ENCODE assay signal across 12 cellular contexts in genomic region chr16:56936491-56936890, GRCh38. TPM values are rescaled to one million over a fixed set of nuclear protein-coding genes. Genes with fewer than 3 reads are reported as not detected.
DNase-seq lines count a peak whose midpoint lies in the region; ATAC-seq and TF ChIP-seq lines count a peak whose summit lies in the region.
"Had no signal": no experiment of that assay in that cellular context is flagged by ENCODE, and none has a peak within 500 bp of the region (broad histone marks: within the 10 kb centered on the region; RNA-seq: fewer than 3 reads in every experiment).

No MANE protein-coding gene starts in this region.

- H3K27ac Mint-ChIP-seq in activated B cell treated with CpG ODN at 0.5 μM for 24 hours, result peak overlapping the region; percentile 35

- H4K20me1 ChIP-seq in BLaER1 treated with 17β-estradiol and CSF1 and Interleukin-3, amounts not matched to agents 10 nM and 100 nM, result peaks cover 82 to 95% (median 91%) of the 10 kb centered on the region in 11 experiments

- intact Hi-C loops in activated B cell treated with CpG ODN at 0.5 μM for 24 hours (cut with micrococcal nuclease) (loop anchor here (10.0 kb wide), 2 partner anchors 302 to 512 kb away; partner anchors contain the start of genes AMFR, MT1A and MT1M), lower lobe of right lung (cut with DNase I) (no loop called here)

- no peaks in the 10 kb centered on the region for H3K9me3 Mint-ChIP-seq in activated B cell treated with CpG ODN at 0.5 μM for 24 hours

- peaks cover 75 to 87% (median 84%) of the 10 kb centered on the region in 11 experiments for H3K36me3 ChIP-seq in BLaER1 treated with 17β-estradiol and CSF1 and Interleukin-3, amounts not matched to agents 10 nM and 100 nM
- peaks cover 26% of the 10 kb centered on the region for H3K36me3 ChIP-seq in GM06990 (ENCODE audit: control insufficient read depth, insufficient read depth, low read length)
- peaks cover 80% of the 10 kb centered on the region for H3K36me3 ChIP-seq in lower lobe of right lung

- H3K4me1 ChIP-seq in BLaER1 treated with 17β-estradiol and CSF1 and Interleukin-3, amounts not matched to agents 10 nM and 100 nM, result peaks cover 44 to 84% (median 78%) of the 10 kb centered on the region in 10 experiments
- peaks cover 74% of the 10 kb centered on the region for H3K4me1 ChIP-seq in lower lobe of right lung
- H3K4me1 ChIP-seq in foreskin keratinocyte, result peaks cover 12% of the 10 kb centered on the region

- ATAC-seq in activated B cell treated with CpG ODN at 0.5 μM for 24 hours (ENCODE audit: low read depth) (no peak), lower lobe of right lung (no peak), foreskin keratinocyte (no peak), GM19351 (IDR thresholded peaks at IDR 0.05; ENCODE audit: unreplicated experiment) (no peak)

- H3K4me3 Mint-ChIP-seq in activated B cell treated with CpG ODN at 0.5 μM for 24 hours, result peak overlapping the region; percentile 97

- H3K27ac ChIP-seq in BLaER1 treated with 17β-estradiol and CSF1 and Interleukin-3, amounts not matched to agents 10 nM and 100 nM, result peak overlapping the region in 2 of 11 experiments; percentile 19 to 34; a peak in 2 of 22 replicates
- H3K27ac ChIP-seq in lower lobe of right lung (no peak overlapping the region), foreskin keratinocyte (no peak overlapping the region)
- H3K27ac ChIP-seq: parathyroid adenoma had no signal

- peak overlapping the region in 4 of 11 experiments; percentile 21 to 97 (median 69); a peak in 5 of 22 replicates for H3K9ac ChIP-seq in BLaER1 treated with 17β-estradiol and CSF1 and Interleukin-3, amounts not matched to agents 10 nM and 100 nM
- H3K9ac ChIP-seq: parathyroid adenoma had no signal

- POLR2A ChIA-PET in activated B cell treated with CpG ODN at 0.5 μM for 24 hours (lab: Charles Lee), result interaction anchor here (0.6 to 22.7 kb wide), 9 partner anchors 8 to 71 kb away, joined by 3 to 795 read pairs (median 5); partner anchors contain the start of genes NLRC5 and SLC12A3

- H3K4me1 Mint-ChIP-seq in activated B cell treated with CpG ODN at 0.5 μM for 24 hours, result peaks cover 67% of the 10 kb centered on the region

- no peaks in the 10 kb centered on the region for H3K27me3 ChIP-seq in BLaER1 treated with 17β-estradiol and CSF1 and Interleukin-3, amounts not matched to agents 10 nM and 100 nM
- H3K27me3 ChIP-seq in GM06990 (replicated peaks; ENCODE audit: control insufficient read depth, insufficient read depth, low read length), result no peaks in the 10 kb centered on the region
- H3K27me3 ChIP-seq in lower lobe of right lung (ENCODE audit: low read depth), result no peaks in the 10 kb centered on the region
- no peaks in the 10 kb centered on the region for H3K27me3 ChIP-seq in foreskin keratinocyte

- CTCF ChIA-PET in activated B cell treated with CpG ODN at 0.5 μM for 24 hours (lab: Charles Lee), result interaction anchor here (1.2 to 10.8 kb wide), 3 partner anchors 14 to 69 kb away, joined by 3 to 57 read pairs (median 3); no protein-coding TSS in a partner anchor

- DNase-seq in GM06990 (ENCODE audit: extremely low read depth, insufficient read length) (no peak), activated B cell treated with CpG ODN at 0.5 μM for 24 hours (no peak), lower lobe of right lung (no peak), HuH-7.5 (ENCODE audit: low spot score) (no peak), foreskin keratinocyte (no peak), glomerular visceral epithelial cell (ENCODE audit: extremely low spot score) (no peak)
- DNase-seq: activated CD4-positive, CD25-positive, alpha-beta regulatory T cell; EL had no signal

- H3K27me3 Mint-ChIP-seq in activated B cell treated with CpG ODN at 0.5 μM for 24 hours, result no peaks in the 10 kb centered on the region

- H3K9me3 ChIP-seq in BLaER1 treated with 17β-estradiol and CSF1 and Interleukin-3, amounts not matched to agents 10 nM and 100 nM (replicated peaks in 1 of 11), result no peaks in the 10 kb centered on the region
- H3K9me3 ChIP-seq in lower lobe of right lung, result no peaks in the 10 kb centered on the region

- peak overlapping the region; percentile 36 to 99 (median 95); a peak in 18 of 22 replicates for H3K4me2 ChIP-seq in BLaER1 treated with 17β-estradiol and CSF1 and Interleukin-3, amounts not matched to agents 10 nM and 100 nM

- peaks cover 90% of the 10 kb centered on the region for H3K36me3 Mint-ChIP-seq in activated B cell treated with CpG ODN at 0.5 μM for 24 hours (ENCODE audit: low read depth)

- H3K4me3 ChIP-seq in BLaER1 treated with 17β-estradiol and CSF1 and Interleukin-3, amounts not matched to agents 10 nM and 100 nM, result peak overlapping the region in 4 of 10 experiments; percentile 6 to 32 (median 17); a peak in 2 of 20 replicates
- H3K4me3 ChIP-seq in GM06990 (replicated peaks; ENCODE audit: low read depth, low read length) (peak overlapping the region; percentile 34; the same call in 1 of the 2 replicates), lower lobe of right lung (peak overlapping the region; percentile 99)

- TF ChIP-seq CTCF in GM06990 (IDR thresholded peaks at IDR 0.05; ENCODE audit: insufficient read depth, low read length, poor library complexity, severe bottlenecking) (no peak), activated B cell treated with CpG ODN at 0.5 μM for 24 hours (IDR thresholded peaks at IDR 0.05) (no peak), lower lobe of right lung (IDR thresholded peaks at IDR 0.05) (no peak), foreskin keratinocyte (conservative IDR thresholded peaks at IDR 0.05) (no peak)

RNA-seq across cellular contexts. Expression of gene HERPUD1, which starts 4.5 kb away (rescaled TPM):
- total RNA-seq in activated B cell treated with CpG ODN at 0.5 μM for 24 hours, result 766 and 820 TPM in 2 replicates
- total RNA-seq in lower lobe of right lung, result 174 TPM
- 124 and 170 TPM in 2 replicates for total RNA-seq in foreskin keratinocyte
- 108 and 144 TPM in 2 replicates for polyA plus RNA-seq in foreskin keratinocyte

RNA-seq across cellular contexts. Expression of gene CETP, which starts 25.3 kb away (rescaled TPM):
- 1.0 and 1.4 TPM in 2 replicates for total RNA-seq in activated B cell treated with CpG ODN at 0.5 μM for 24 hours
- total RNA-seq in lower lobe of right lung, result 1.1 TPM
- not detected in 2 replicates for total RNA-seq in foreskin keratinocyte
- polyA plus RNA-seq in foreskin keratinocyte, result not detected in 2 replicates
- total RNA-seq: H1 had no signal
- polyA plus RNA-seq: H1 had no signal

RNA-seq across cellular contexts. Expression of gene NLRC5, which starts 52.9 kb away (rescaled TPM):
- total RNA-seq in activated B cell treated with CpG ODN at 0.5 μM for 24 hours (296 and 372 TPM in 2 replicates), lower lobe of right lung (47.5 TPM), foreskin keratinocyte (8.4 and 10.3 TPM in 2 replicates)
- polyA plus RNA-seq in foreskin keratinocyte, result 5.2 and 5.8 TPM in 2 replicates
